In the genomic region with DNA sequence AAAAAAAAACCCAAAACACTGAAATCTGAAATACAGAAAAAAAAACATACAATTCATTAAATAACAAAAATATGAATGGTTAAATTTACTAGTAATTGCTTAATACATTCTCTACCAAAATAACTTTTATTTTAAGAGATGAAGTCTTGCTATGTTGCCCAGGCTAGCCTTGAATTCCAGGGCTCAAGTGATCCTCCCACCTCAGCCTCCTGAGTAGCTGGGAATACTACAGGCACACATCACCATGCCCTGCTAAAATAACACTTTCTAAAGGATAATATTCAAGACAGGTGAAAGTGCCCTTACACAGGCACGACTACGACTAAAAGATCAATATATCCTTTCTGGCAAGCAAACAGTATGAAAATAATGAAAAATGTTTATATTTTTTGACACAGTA, we compare ENCODE assay signal across 28 cellular contexts.
"Had no signal": no experiment of that assay in that cellular context is flagged by ENCODE, and none has a peak within 500 bp of the region (broad histone marks: within the 10 kb centered on the region; RNA-seq: fewer than 3 reads in every experiment).

No MANE protein-coding gene starts in this region.

- H3K27me3 Mint-ChIP-seq: activated CD4-positive, alpha-beta T cell treated with anti-CD3 and anti-CD28 coated beads, Interleukin-2, amount 10 ng/mL, durations not matched to agents 24 days and 14 days; activated T-cell treated with anti-CD3 and anti-CD28 coated beads, Interleukin-2, amount 50 U/mL, for 24 hours had no signal

- FAIRE-seq: astrocyte, RCC 7860 had no signal

- H3K27ac ChIP-seq: body of pancreas, breast epithelium, PC-9, WERI-Rb-1 had no signal

- H3K9me3 Mint-ChIP-seq: activated CD4-positive, alpha-beta T cell treated with anti-CD3 and anti-CD28 coated beads, Interleukin-2, amount 10 ng/mL, durations not matched to agents 24 days and 14 days; activated naive CD4-positive, alpha-beta T cell treated with anti-CD3 and anti-CD28 coated beads for 36 hours; activated naive CD4-positive, alpha-beta T cell treated with anti-CD3 and anti-CD28 coated beads, Interleukin-2, amount 50 U/mL, for 72 hours; activated T-cell treated with anti-CD3 and anti-CD28 coated beads, Interleukin-2, amount 50 U/mL, for 24 hours had no signal

- H3K27me3 ChIP-seq: adrenal gland, body of pancreas, breast epithelium had no signal

- ATAC-seq: activated CD8-positive, alpha-beta T cell treated with anti-CD3 and anti-CD28 coated beads, Interleukin-2, amount 10 ng/mL, durations not matched to agents 7 days and 5 days; activated naive CD4-positive, alpha-beta T cell treated with anti-CD3 and anti-CD28 coated beads, Interleukin-2, amount 50 U/mL, for 72 hours; body of pancreas had no signal

- H3K9me3 ChIP-seq: adrenal gland, body of pancreas, breast epithelium had no signal

- H3K27ac Mint-ChIP-seq: activated CD4-positive, alpha-beta T cell treated with anti-CD3 and anti-CD28 coated beads, Interleukin-2, amount 10 ng/mL, durations not matched to agents 24 days and 14 days; activated CD8-positive, alpha-beta T cell treated with anti-CD3 and anti-CD28 coated beads, Interleukin-2, amount 10 ng/mL, durations not matched to agents 7 days and 5 days; activated naive CD4-positive, alpha-beta T cell treated with anti-CD3 and anti-CD28 coated beads for 36 hours; activated T-cell treated with anti-CD3 and anti-CD28 coated beads, Interleukin-2, amount 50 U/mL, for 24 hours had no signal

- H3K4me3 ChIP-seq: adrenal gland, body of pancreas, breast epithelium, PC-9 had no signal

- H3K4me1 ChIP-seq: breast epithelium had no signal

- H3K36me3 ChIP-seq: adrenal gland, breast epithelium had no signal

- H3K4me3 Mint-ChIP-seq: activated CD4-positive, alpha-beta T cell treated with anti-CD3 and anti-CD28 coated beads, Interleukin-2, amount 10 ng/mL, durations not matched to agents 24 days and 14 days; activated CD8-positive, alpha-beta T cell treated with anti-CD3 and anti-CD28 coated beads, Interleukin-2, amount 10 ng/mL, durations not matched to agents 7 days and 5 days; activated naive CD4-positive, alpha-beta T cell treated with anti-CD3 and anti-CD28 coated beads for 36 hours; activated T-cell treated with anti-CD3 and anti-CD28 coated beads, Interleukin-2, amount 50 U/mL, for 24 hours had no signal

- DNase-seq: activated CD4-positive, alpha-beta T cell treated with anti-CD3 and anti-CD28 coated beads for 1 hour; activated CD4-positive, alpha-beta T cell treated with anti-CD3 and anti-CD28 coated beads, Interleukin-2, amount 10 ng/mL, durations not matched to agents 24 days and 14 days; activated CD4-positive, alpha-beta T cell treated with anti-CD3 and anti-CD28 coated beads, Interleukin-2, amount 50 U/mL, for 48 hours; activated CD4-positive, CD25-positive, alpha-beta regulatory T cell; activated CD8-positive, alpha-beta T cell treated with anti-CD3 and anti-CD28 coated beads, Interleukin-2, amount 10 ng/mL, durations not matched to agents 7 days and 5 days; activated gamma-delta T cell treated with Interleukin-2 at 50 U/mL for 16 hours; activated naive CD4-positive, alpha-beta T cell treated with anti-CD3 and anti-CD28 coated beads for 36 hours; activated T-cell treated with anti-CD3 and anti-CD28 coated beads, Interleukin-2, amount 50 U/mL, for 24 hours; body of pancreas; MM.1S; MV-4-11; NCI-H1092; NCI-H1436 treated with DMSO at 0.1 percent for 48 hours; NCI-H1694 treated with DMSO at 0.1 percent for 48 hours; NCI-H2029; NCI-H510A; NCI-H526; NCI-H748 treated with DMSO at 0.1 percent for 48 hours; NK-92 treated with Interleukin-12 subunit alpha and Interleukin-12 subunit beta, amount 100 ng/mL, for 24 hours; PC-9; Right ventricle myocardium superior; T1000; WERI-Rb-1 had no signal
